ENCODE assay signal across 9 cellular contexts in the genomic region with DNA sequence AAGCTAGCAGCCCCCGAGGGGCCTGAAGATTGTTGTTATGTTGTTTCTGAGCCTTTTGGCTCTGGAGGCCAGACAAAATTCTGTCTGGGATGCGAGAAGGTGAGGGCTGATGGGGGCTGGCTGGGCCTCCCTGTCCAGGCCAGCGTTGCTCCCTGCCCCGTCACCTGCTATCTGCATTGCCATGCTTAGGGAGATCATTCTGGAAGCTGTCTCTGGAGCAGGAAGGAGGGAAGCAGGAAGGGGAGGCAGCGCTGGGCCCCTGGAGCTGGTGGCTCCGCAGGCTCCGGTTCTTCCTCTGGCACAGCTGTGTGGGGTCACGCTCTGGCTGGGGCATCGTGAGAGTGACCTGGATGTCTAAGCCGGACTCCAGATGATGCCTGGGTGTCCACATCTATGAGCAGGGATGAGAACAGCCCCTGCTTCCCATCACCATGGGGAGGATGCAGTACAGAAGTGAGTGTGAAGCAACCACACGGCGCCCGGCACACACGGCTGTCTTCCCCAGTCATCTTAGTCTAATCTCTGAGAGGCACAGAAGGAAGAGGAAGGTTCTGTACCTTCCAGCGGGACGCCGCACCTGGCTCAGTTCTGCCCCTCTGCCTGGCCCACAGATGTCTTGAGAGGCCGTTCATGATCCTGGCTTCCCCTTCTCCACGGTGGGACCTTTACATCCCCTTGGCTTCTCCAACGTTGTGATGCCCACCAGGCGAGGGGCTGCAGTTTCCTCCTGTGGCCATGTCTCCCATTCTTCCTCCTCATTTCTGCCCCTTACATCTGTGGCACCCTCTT. TPM values are rescaled to one million over a fixed set of nuclear protein-coding genes. Genes with fewer than 3 reads are reported as not detected.
"Had no signal": no experiment of that assay in that cellular context is flagged by ENCODE, and none has a peak within 500 bp of the region (broad histone marks: within the 10 kb centered on the region; RNA-seq: fewer than 3 reads in every experiment).

No MANE protein-coding gene starts in this region.

- H3K4me3 Mint-ChIP-seq: H9, IgD-negative memory B cell had no signal

- H3K4me3 ChIP-seq: GM23248 had no signal

- H3K4me1 Mint-ChIP-seq: H9 had no signal

- H3K27ac ChIP-seq: GM23248, HL-60 had no signal

- ATAC-seq: HepG2 had no signal

- H3K27me3 Mint-ChIP-seq: IgD-negative memory B cell had no signal

- DNase-seq: GM23248, H9, HCEC 1CT, KBM-7 had no signal

- H2AFZ ChIP-seq: GM23248 had no signal

- H3K27ac Mint-ChIP-seq: IgD-negative memory B cell had no signal

RNA-seq across cellular contexts. Expression of gene NPS, which starts 11.9 kb away (rescaled TPM):
- total RNA-seq: GM23248, H4, H9, HepG2, HT1080 had no signal
- polyA plus RNA-seq: GM23248, HepG2, IgD-negative memory B cell had no signal
